Comparison of ENCODE assay signal across 1 cellular context in genomic region chr19:51366050-51366998, GRCh38.
TF ChIP-seq lines count a peak whose summit lies in the region.

TSS of gene ETFB (minus strand) at chr19:51366388. CDS start at chr19:51366326, 62 bp downstream.

TF ChIP-seq in HEK293, 187 proteins besides CTCF, POLR2A, EP300 and RAD21 (continued from another document and continues in another):
- TF ChIP-seq ZNF449 (tag by site-specific recombination; IDR thresholded peaks at IDR 0.05) (peak; percentile 76), ZNF704 (tag by site-specific recombination; IDR thresholded peaks at IDR 0.05) (no peak), ZNF148 (tag by site-specific recombination; IDR thresholded peaks at IDR 0.05; ENCODE audit: borderline replicate concordance) (peak; percentile 60; the same call in 1 of the 2 replicates), ZNF221 (tag by site-specific recombination; IDR thresholded peaks at IDR 0.05; ENCODE audit: borderline replicate concordance) (no peak), ZNF785 (tag by site-specific recombination; IDR thresholded peaks at IDR 0.05) (peak; percentile 75; the same call in 1 of the 2 replicates), OSR2 (tag by site-specific recombination; IDR thresholded peaks at IDR 0.05) (peak; percentile 16; the same call in 1 of the 2 replicates), PRDM1 (tag by site-specific recombination; IDR thresholded peaks at IDR 0.05) (peak; percentile 77), SP2 (tag by site-specific recombination; IDR thresholded peaks at IDR 0.05) (peak; percentile 91), ZNF76 (tag by site-specific recombination; IDR thresholded peaks at IDR 0.05; ENCODE audit: borderline replicate concordance, low read depth) (peak; percentile 79), ZBTB17 (tag by site-specific recombination; IDR thresholded peaks at IDR 0.05) (peak; percentile 84), ZBTB48 (tag by site-specific recombination; IDR thresholded peaks at IDR 0.05) (peak; percentile 72), GLI4 (tag by site-specific recombination; IDR thresholded peaks at IDR 0.05) (peak; percentile 89), REPIN1 (tag by site-specific recombination; IDR thresholded peaks at IDR 0.05; ENCODE audit: low read depth) (0 out of 2 replicates have a peak, but pooled peaks have one; percentile 78), ZNF391 (tag by site-specific recombination; IDR thresholded peaks at IDR 0.05; ENCODE audit: borderline replicate concordance, low read depth) (peak; percentile 89; the same call in 1 of the 2 replicates), ZNF2 (tag by site-specific recombination; IDR thresholded peaks at IDR 0.05) (0 out of 2 replicates have a peak, but pooled peaks have one; percentile 17), WT1 (tag by site-specific recombination; IDR thresholded peaks at IDR 0.05) (peak; percentile 61), ZNF366 (tag by site-specific recombination; conservative IDR thresholded peaks at IDR 0.05) (peak; percentile 97), ZNF239 (tag by site-specific recombination; IDR thresholded peaks at IDR 0.05) (peak; percentile 62; the same call in 1 of the 2 replicates), ZNF311 (tag by site-specific recombination; IDR thresholded peaks at IDR 0.05; ENCODE audit: borderline replicate concordance) (no peak), ZBTB8A (tag by site-specific recombination; IDR thresholded peaks at IDR 0.05) (no peak), ZFP3 (tag by site-specific recombination; IDR thresholded peaks at IDR 0.05; ENCODE audit: low read depth) (no peak), ZBTB44 (tag by site-specific recombination; IDR thresholded peaks at IDR 0.05) (no peak), MZF1 (tag by site-specific recombination; IDR thresholded peaks at IDR 0.05; ENCODE audit: borderline replicate concordance) (peak; percentile 84; the same call in 1 of the 2 replicates), ZBTB11 (tag by site-specific recombination; conservative IDR thresholded peaks at IDR 0.05; ENCODE audit: low read depth) (peak; percentile 69), ZNF791 (tag by site-specific recombination; IDR thresholded peaks at IDR 0.05) (0 out of 2 replicates have a peak, but pooled peaks have one; percentile 8), ZNF501 (tag by site-specific recombination; IDR thresholded peaks at IDR 0.05) (0 out of 2 replicates have a peak, but pooled peaks have one; percentile 38), HIC1 (tag by site-specific recombination; IDR thresholded peaks at IDR 0.05) (0 out of 2 replicates have a peak, but pooled peaks have one; percentile 27), ZSCAN30 (tag by site-specific recombination; IDR thresholded peaks at IDR 0.05) (peak; percentile 35; the same call in 1 of the 2 replicates), ZNF792 (tag by site-specific recombination; IDR thresholded peaks at IDR 0.05) (0 out of 2 replicates have a peak, but pooled peaks have one; percentile 12), ZBTB49 (tag by site-specific recombination; IDR thresholded peaks at IDR 0.05; ENCODE audit: low read depth) (no peak), ZNF18 (tag by site-specific recombination; IDR thresholded peaks at IDR 0.05) (no peak), ZNF747 (tag by site-specific recombination; IDR thresholded peaks at IDR 0.05) (no peak), ZNF341 (tag by site-specific recombination; IDR thresholded peaks at IDR 0.05; ENCODE audit: low read depth) (no peak), ZNF114 (tag by site-specific recombination; IDR thresholded peaks at IDR 0.05) (no peak), ZFP37 (tag by site-specific recombination; IDR thresholded peaks at IDR 0.05) (0 out of 2 replicates have a peak, but pooled peaks have one; percentile 27), ZNF660 (tag by site-specific recombination; IDR thresholded peaks at IDR 0.05) (no peak), ZNF623 (tag by site-specific recombination; IDR thresholded peaks at IDR 0.05) (0 out of 2 replicates have a peak, but pooled peaks have one; percentile 26), ZEB2 (tag by site-specific recombination; IDR thresholded peaks at IDR 0.05) (peak; percentile 77), SP3 (tag by site-specific recombination; IDR thresholded peaks at IDR 0.05) (peak; percentile 92), ZBTB7A (tag by site-specific recombination; IDR thresholded peaks at IDR 0.05; ENCODE audit: low read depth) (peak; percentile 53), YY1 (tag by site-specific recombination; IDR thresholded peaks at IDR 0.05) (peak; percentile 40; the same call in 1 of the 2 replicates), ZBTB6 (tag by site-specific recombination; IDR thresholded peaks at IDR 0.05) (peak; percentile 74; the same call in 1 of the 2 replicates), KLF9 (tag by site-specific recombination; IDR thresholded peaks at IDR 0.05; ENCODE audit: low read depth) (peak; percentile 91), KLF16 (tag by site-specific recombination; IDR thresholded peaks at IDR 0.05) (peak; percentile 78; the same call in 1 of the 2 replicates), ZIC2 (tag by site-specific recombination; IDR thresholded peaks at IDR 0.05) (peak; percentile 10; the same call in 1 of the 2 replicates)
